13 cellular contexts compared by ENCODE assay signal in the genomic region with DNA sequence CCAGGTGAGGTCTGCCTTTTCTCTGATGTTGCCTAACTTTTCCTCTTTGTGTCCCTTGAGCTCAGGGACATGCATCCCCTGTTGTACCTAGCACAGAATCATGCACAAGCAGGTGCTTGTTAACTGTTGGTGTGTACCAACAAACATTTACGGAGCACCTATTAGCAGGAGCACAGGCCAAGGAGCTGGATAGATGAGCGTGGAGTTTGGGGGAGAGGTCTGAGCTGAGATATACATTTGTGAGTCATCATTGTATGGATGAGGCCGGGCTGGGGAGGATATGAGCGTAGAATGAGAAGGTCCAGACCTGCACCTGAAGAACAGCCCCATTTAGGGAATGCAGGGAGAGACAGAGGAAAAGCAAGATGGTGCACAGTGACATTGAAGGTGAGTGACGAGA. TPM values are rescaled to one million over a fixed set of nuclear protein-coding genes. Genes with fewer than 3 reads are reported as not detected.
DNase-seq lines count a peak whose midpoint lies in the region; ATAC-seq and TF ChIP-seq lines count a peak whose summit lies in the region.
"Had no signal": no experiment of that assay in that cellular context is flagged by ENCODE, and none has a peak within 500 bp of the region (broad histone marks: within the 10 kb centered on the region; RNA-seq: fewer than 3 reads in every experiment).

No MANE protein-coding gene starts in this region.

- H4K20me1 ChIP-seq in PC-3 (ENCODE audit: low read length) = no peaks in the 10 kb centered on the region

- H3K9me3 ChIP-seq in CD8-positive, alpha-beta T cell (ENCODE audit: low read length) = no peaks in the 10 kb centered on the region
- H3K9me3 ChIP-seq in PC-3 (ENCODE audit: low read length) (no peaks in the 10 kb centered on the region), breast epithelium (no peaks in the 10 kb centered on the region)
- H3K9me3 ChIP-seq: mucosa of descending colon had no signal

- no TSS peak for BruUV-seq in PC-3 (replicated peaks; lab: Mats Ljungman, UMichigan)

- no peak for ATAC-seq in CD8-positive, alpha-beta T cell
- ATAC-seq in PC-3 = peak; percentile 20; the same call in 1 of the 2 replicates
- no peak for ATAC-seq in GM21737 (IDR thresholded peaks at IDR 0.05; ENCODE audit: unreplicated experiment)
- ATAC-seq: mucosa of descending colon had no signal

- no peak overlapping the region for H3K9ac ChIP-seq in PC-3 (ENCODE audit: low read length)

- no peak overlapping the region for H2AFZ ChIP-seq in PC-3 (ENCODE audit: low read length)

- peaks cover 84% of the 10 kb centered on the region for H3K4me1 Mint-ChIP-seq in CD8-positive, alpha-beta T cell (ENCODE audit: low read depth)
- peaks cover 95% of the 10 kb centered on the region for H3K4me1 Mint-ChIP-seq in nephron progenitor cell

- H3F3A ChIP-seq in PC-3 (ENCODE audit: low read length, unreplicated experiment) = no peaks in the 10 kb centered on the region

- intact Hi-C loops in CD8-positive, alpha-beta T cell (cut with DNase I, micrococcal nuclease) = no loop called here
- intact Hi-C loops in PC-3 (cut with micrococcal nuclease) (no loop called here), breast epithelium (cut with DNase I; ENCODE audit: low total_unique reads) (no loop called here)

- peaks cover 100% of the 10 kb centered on the region for H3K79me2 ChIP-seq in PC-3 (ENCODE audit: low read length)

- no peaks in the 10 kb centered on the region for H3K9me2 ChIP-seq in PC-3 (replicated peaks; ENCODE audit: low read length)

- no peaks in the 10 kb centered on the region for H3K27me3 ChIP-seq in CD8-positive, alpha-beta T cell (ENCODE audit: insufficient read depth, low read length)
- H3K27me3 ChIP-seq in PC-3 (ENCODE audit: low read length) (no peaks in the 10 kb centered on the region), breast epithelium (no peaks in the 10 kb centered on the region)

- 0 out of 2 replicates have a peak overlapping the region, but pooled peaks have one; percentile 20 for H3K4me2 ChIP-seq in PC-3 (ENCODE audit: low read length)

- no peak overlapping the region for H3K4me3 Mint-ChIP-seq in CD8-positive, alpha-beta T cell
- no peak overlapping the region for H3K4me3 Mint-ChIP-seq in nephron progenitor cell

- peaks cover 60% of the 10 kb centered on the region for H3K4me1 ChIP-seq in CD8-positive, alpha-beta T cell (ENCODE audit: insufficient read depth, low read length)
- H3K4me1 ChIP-seq in PC-3 (ENCODE audit: insufficient read depth, low read length) (peaks cover 91% of the 10 kb centered on the region), breast epithelium (peaks cover 12 to 24% of the 10 kb centered on the region in 2 donors)

- no peak overlapping the region for H3K27ac ChIP-seq in CD8-positive, alpha-beta T cell (ENCODE audit: low read depth, low read length)
- peak overlapping the region; percentile 100 for H3K27ac ChIP-seq in PC-3 (ENCODE audit: low read length)
- peak overlapping the region; percentile 62 to 92 for H3K27ac ChIP-seq in breast epithelium

- CTCF ChIA-PET in CD8-positive, alpha-beta T cell (lab: Charles Lee) = interaction anchor here (1.2 kb wide), 1 partner anchor 43 kb away, joined by 3 read pairs; no protein-coding TSS in a partner anchor
- CTCF ChIA-PET in PC-3 (lab: Charles Lee) = no interaction called here

- no peak for DNase-seq in CD8-positive, alpha-beta T cell
- peak; percentile 44 for DNase-seq in PC-3
- DNase-seq in breast epithelium (ENCODE audit: low spot score in 2 of 2) = no peak
- DNase-seq in nephron progenitor cell = no peak
- no peak for DNase-seq in central memory CD4-positive, alpha-beta T cell
- no peak for DNase-seq in pons (ENCODE audit: low spot score)
- DNase-seq: activated effector memory CD4-positive, alpha-beta T cell treated with Interleukin-2 at 50 U/mL for 16 hours; KBM-7; mucosa of descending colon; NCI-H524 treated with DMSO at 0.1 percent for 48 hours; retina; stimulated activated CD4-positive, alpha-beta T cell treated with anti-CD3 and anti-CD28 coated beads, Interleukin-4, amount 100 ng/mL, for 4 hours had no signal

- H3K27ac Mint-ChIP-seq in CD8-positive, alpha-beta T cell = peak overlapping the region; percentile 93
- H3K27ac Mint-ChIP-seq in nephron progenitor cell = peak overlapping the region; percentile 85

- H3K27me3 Mint-ChIP-seq in CD8-positive, alpha-beta T cell (ENCODE audit: low read depth) = no peaks in the 10 kb centered on the region
- H3K27me3 Mint-ChIP-seq in nephron progenitor cell (ENCODE audit: low read depth, poor library complexity) = no peaks in the 10 kb centered on the region

- H3K36me3 ChIP-seq in CD8-positive, alpha-beta T cell (ENCODE audit: insufficient read depth, low read length) = no peaks in the 10 kb centered on the region
- peaks cover 26% of the 10 kb centered on the region for H3K36me3 ChIP-seq in PC-3 (ENCODE audit: low read depth, low read length)
- H3K36me3 ChIP-seq in breast epithelium = no peaks in the 10 kb centered on the region

- H3K36me3 Mint-ChIP-seq in CD8-positive, alpha-beta T cell = no peaks in the 10 kb centered on the region
- H3K36me3 Mint-ChIP-seq in nephron progenitor cell (ENCODE audit: low read depth) = peaks cover 22% of the 10 kb centered on the region

- no peak for TF ChIP-seq CTCF in CD8-positive, alpha-beta T cell (IDR thresholded peaks at IDR 0.05)
- TF ChIP-seq CTCF in PC-3 (conservative IDR thresholded peaks at IDR 0.05; ENCODE audit: low read depth, low read length) (no peak), breast epithelium (IDR thresholded peaks at IDR 0.05) (no peak), nephron progenitor cell (IDR thresholded peaks at IDR 0.05) (no peak)

- no peak overlapping the region for H3K4me3 ChIP-seq in CD8-positive, alpha-beta T cell (ENCODE audit: low read depth, low read length)
- H3K4me3 ChIP-seq in PC-3 (ENCODE audit: low read length) (no peak overlapping the region), breast epithelium (no peak overlapping the region)
- H3K4me3 ChIP-seq: mucosa of descending colon had no signal

- no peaks in the 10 kb centered on the region for H3K9me3 Mint-ChIP-seq in CD8-positive, alpha-beta T cell
- peaks cover under 1% of the 10 kb centered on the region for H3K9me3 Mint-ChIP-seq in nephron progenitor cell

- POLR2A ChIA-PET in CD8-positive, alpha-beta T cell (lab: Charles Lee) = interaction anchor here (1.0 to 2.0 kb wide), 3 partner anchors 16 to 18 kb away, joined by 4 to 7 read pairs (median 4); no protein-coding TSS in a partner anchor
- POLR2A ChIA-PET in PC-3 (lab: Charles Lee; ENCODE audit: unreplicated experiment) = no interaction called here

- TF ChIP-seq POLR2A in breast epithelium (IDR thresholded peaks at IDR 0.05) = no peak

RNA-seq across cellular contexts. Expression of a gene that starts 53.4 kb away (rescaled TPM):
- 10 to 100 TPM; 25.4 to 29.0 TPM for total RNA-seq in CD8-positive, alpha-beta T cell
- 75.6 and 86.4 TPM in 2 replicates for total RNA-seq in PC-3 (2014; rRNA removed)
- total RNA-seq in breast epithelium = 10 to 100 TPM; 22.5 to 44.6 (median 33.4) TPM
